In the genomic region with DNA sequence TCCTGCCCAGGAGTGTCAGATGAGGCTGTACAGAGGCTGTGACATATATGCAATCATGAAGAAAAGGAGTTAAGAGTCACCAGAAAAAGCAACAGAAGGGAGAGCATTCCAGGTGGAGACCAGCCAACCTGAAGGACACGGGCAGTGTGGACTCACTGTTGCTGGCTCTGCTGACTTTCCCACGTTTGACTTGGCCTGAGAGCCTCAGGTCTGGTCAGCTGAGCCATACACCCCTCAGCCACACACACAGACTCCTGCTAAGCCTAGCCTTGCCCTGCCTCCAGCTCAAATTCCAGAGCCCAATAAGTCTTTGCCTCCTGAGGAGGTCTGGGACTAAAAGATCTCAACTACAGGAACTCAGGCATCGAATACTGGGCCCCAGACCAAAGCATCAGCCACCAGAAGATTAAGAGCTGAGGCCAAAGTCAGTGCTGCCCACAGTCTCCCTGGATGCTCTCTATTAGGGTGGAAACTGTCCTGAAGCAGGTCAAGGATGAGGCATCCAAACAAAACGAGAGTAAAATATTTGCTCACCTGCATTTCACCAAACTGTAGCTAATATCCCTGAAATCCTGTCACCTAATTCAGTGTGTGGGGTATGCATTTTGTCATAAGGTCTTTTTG, we compare ENCODE assay signal across 22 cellular contexts. TPM values are rescaled to one million over a fixed set of nuclear protein-coding genes. Genes with fewer than 3 reads are reported as not detected.
DNase-seq lines count a peak whose midpoint lies in the region; ATAC-seq, FAIRE-seq and TF ChIP-seq lines count a peak whose summit lies in the region.
"Had no signal": no experiment of that assay in that cellular context is flagged by ENCODE, and none has a peak within 500 bp of the region (broad histone marks: within the 10 kb centered on the region; RNA-seq: fewer than 3 reads in every experiment).

No MANE protein-coding gene starts in this region.

- TF ChIP-seq EP300 in A549 (IDR thresholded peaks at IDR 0.05): no peak

- TF ChIP-seq POLR2A in A549 (IDR thresholded peaks at IDR 0.05; ENCODE audit: low read length): no peak

- TF ChIP-seq CTCF in A549 (IDR thresholded peaks at IDR 0.05): no peak
- TF ChIP-seq CTCF in kidney (IDR thresholded peaks at IDR 0.05; ENCODE audit: borderline replicate concordance, extremely low read depth, insufficient read depth): no peak

- H3K9ac ChIP-seq in kidney (ENCODE audit: low read length in 2 of 2): no peak overlapping the region
- H3K9ac ChIP-seq: SK-N-SH had no signal

- H3K27ac ChIP-seq in A549: no peak overlapping the region
- H3K27ac ChIP-seq in kidney (ENCODE audit: low read depth in 2 of 2, low read length in 2 of 2): no peak overlapping the region
- H3K27ac ChIP-seq: PC-9 had no signal

- POLR2A ChIA-PET in A549 (lab: Yijun Ruan, JAX): no interaction called here

- no peak overlapping the region for H3K4me2 ChIP-seq in A549
- H3K4me2 ChIP-seq: PC-9, SK-N-SH had no signal

- ATAC-seq in A549 (peak; percentile 44 to 64; a peak in 4 of 6 replicates), left ventricle myocardium superior (peak; percentile 79), sciatic nerve (peak; percentile 17), GM21723 (IDR thresholded peaks at IDR 0.05; ENCODE audit: unreplicated experiment) (no peak), GM19397 (IDR thresholded peaks at IDR 0.05; ENCODE audit: unreplicated experiment) (no peak)
- ATAC-seq: GM12878 had no signal

- in situ Hi-C loops in G401 (cut with HindIII; ENCODE audit: low sequenced_read_pairs): no loop called here

- no peak overlapping the region for H3K4me3 ChIP-seq in A549
- H3K4me3 ChIP-seq in kidney (ENCODE audit: low read length in 2 of 2): no peak overlapping the region
- H3K4me3 ChIP-seq: GM12878, PC-9 had no signal

- H3K4me1 ChIP-seq in A549 (no peaks in the 10 kb centered on the region), kidney (ENCODE audit: control insufficient read depth in 1 of 2, insufficient read depth in 1 of 2, low read depth in 1 of 2, low read length in 2 of 2) (peaks cover 0 to 2% of the 10 kb centered on the region in 2 donors)

- H3K36me3 ChIP-seq in kidney (ENCODE audit: control insufficient read depth in 1 of 2, insufficient read depth in 2 of 2, low read length in 2 of 2): no peaks in the 10 kb centered on the region

- intact Hi-C loops in left ventricle myocardium superior (cut with micrococcal nuclease): no loop called here
- intact Hi-C loops in sciatic nerve (cut with DNase I): no loop called here
- intact Hi-C loops in kidney (cut with DNase I): no loop called here

- H3K9me3 ChIP-seq in A549 (no peaks in the 10 kb centered on the region), kidney (ENCODE audit: control insufficient read depth in 1 of 2, low read length in 2 of 2) (no peaks in the 10 kb centered on the region)
- H3K9me3 ChIP-seq: SK-N-SH had no signal

- no peak for DNase-seq in A549 (ENCODE audit: low read depth in 1 of 2, low spot score in 1 of 2)
- peak; percentile 68 for DNase-seq in G401 (ENCODE audit: low spot score)
- no peak for DNase-seq in left ventricle myocardium superior
- DNase-seq in sciatic nerve (ENCODE audit: low spot score): no peak
- no peak for DNase-seq in kidney
- DNase-seq in AG20443 (ENCODE audit: low spot score): no peak
- DNase-seq: ACHN; CD4-positive, alpha-beta T cell; DMS79 treated with DMSO at 0.1 percent for 48 hours; GDM1; GOT3; NCI-H1417 treated with DMSO at 0.1 percent for 48 hours; NCI-H2029; NCI-H2171; NCI-H446; NCI-H774; PC-9; SHP77; SK-N-SH had no signal

- 32% methylated on average over 3 of the region's 4 CpGs for WGBS in A549 (ENCODE audit: missing lambda C conversion rate)

- no peak for FAIRE-seq in A549 (lab: Jason Lieb, UNC)
- FAIRE-seq in kidney (lab: Jason Lieb, UNC): no peak
- FAIRE-seq: GM12878 had no signal

- TF ChIP-seq RAD21 in A549 (conservative IDR thresholded peaks at IDR 0.05 in 1 of 2, IDR thresholded peaks at IDR 0.05 in 1 of 2): no peak

- CTCF ChIA-PET in A549 (lab: Yijun Ruan, JAX): interaction anchor here (0.7 kb wide), 1 partner anchor 211 kb away, joined by 4 read pairs; no protein-coding TSS in a partner anchor

TF ChIP-seq in A549, 52 proteins besides CTCF, POLR2A, EP300 and RAD21:
- TF ChIP-seq NFE2L2 (conservative IDR thresholded peaks at IDR 0.05; ENCODE audit: low read length): no peak
- TF ChIP-seq, protein P1, sequence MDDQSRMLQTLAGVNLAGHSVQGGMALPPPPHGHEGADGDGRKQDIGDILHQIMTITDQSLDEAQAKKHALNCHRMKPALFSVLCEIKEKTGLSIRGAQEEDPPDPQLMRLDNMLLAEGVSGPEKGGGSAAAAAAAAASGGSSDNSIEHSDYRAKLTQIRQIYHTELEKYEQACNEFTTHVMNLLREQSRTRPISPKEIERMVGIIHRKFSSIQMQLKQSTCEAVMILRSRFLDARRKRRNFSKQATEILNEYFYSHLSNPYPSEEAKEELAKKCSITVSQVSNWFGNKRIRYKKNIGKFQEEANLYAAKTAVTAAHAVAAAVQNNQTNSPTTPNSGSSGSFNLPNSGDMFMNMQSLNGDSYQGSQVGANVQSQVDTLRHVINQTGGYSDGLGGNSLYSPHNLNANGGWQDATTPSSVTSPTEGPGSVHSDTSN (IDR thresholded peaks at IDR 0.05): no peak
- no peak for TF ChIP-seq HOXA7 (CRISPR knock-in tag; IDR thresholded peaks at IDR 0.05)

RNA-seq across cellular contexts. Expression of gene CACNB4, which starts 23.3 kb away (rescaled TPM):
- polyA plus RNA-seq in A549 (2011; rRNA removed): 0.53 and 0.78 TPM in 2 replicates
- 0.11 and 0.13 TPM in 2 replicates for polyA plus RNA-seq in A549 (2012; cell fraction: cytosol; rRNA removed)
- polyA plus RNA-seq in A549 (2012; cell fraction: nucleus; rRNA removed): 0.23 and 0.53 TPM in 2 replicates
- 0.25 to 0.29 TPM (median 0.26 TPM) in 3 replicates for polyA plus RNA-seq in A549 (2017; fragmentation: RNase III; extraction: RNeasy Plus Mini Kit Qiagen cat#74134 plus additional on column Dnase treatment)
- polyA minus RNA-seq in A549 (2011; rRNA and poly(A)+ RNA removed): 0.78 and 1.3 TPM in 2 replicates
- total RNA-seq in G401 (2014; rRNA removed; shearing (Covaris generic)): 0.12 and 4.4 TPM in 2 replicates
- total RNA-seq in left ventricle myocardium superior: 0.32 TPM
- total RNA-seq in sciatic nerve: 11.4 TPM
- 2.2 TPM for total RNA-seq in kidney
- polyA plus RNA-seq in kidney (ENCODE audit: insufficient read depth, low read depth, low replicate concordance): 1.3 TPM

Comparison
In these comparisons a context has a peak if more than half of its experiments do, and no peak if none do; other contexts are left out.
1. ATAC-seq: peak in A549 (2 of 2), left ventricle myocardium superior (single experiment) and sciatic nerve (single experiment); none in GM21723 (single experiment) and GM19397 (single experiment).